Comparison of ENCODE assay signal across 21 cellular contexts in genomic region chr4:37966044-37966443, GRCh38. TPM values are rescaled to one million over a fixed set of nuclear protein-coding genes. Genes with fewer than 3 reads are reported as not detected.
"Had no signal": no experiment of that assay in that cellular context is flagged by ENCODE, and none has a peak within 500 bp of the region (broad histone marks: within the 10 kb centered on the region; RNA-seq: fewer than 3 reads in every experiment).

No MANE protein-coding gene starts in this region.

- H3K9ac ChIP-seq: SK-N-SH had no signal

- H3K9me3 ChIP-seq: SK-N-SH had no signal

- H3K9me2 ChIP-seq: SK-N-SH had no signal

- DNase-seq: IMR-90, Kasumi-1, KG1, MM.1S, NCI-H1092 treated with DMSO at 0.1 percent for 48 hours, NCI-H1436, NCI-H187, NCI-H2029, NCI-H2081 treated with DMSO at 0.1 percent for 48 hours, NCI-H2171, NCI-H226, NCI-H510A, NCI-H524 treated with DMSO at 0.1 percent for 48 hours, NCI-H774, SHP77, SK-N-SH had no signal

- H3K27ac ChIP-seq: RWPE1 had no signal

- ATAC-seq: Panc1 had no signal

- H3K4me2 ChIP-seq: SK-N-SH had no signal

RNA-seq across cellular contexts. Expression of gene PTTG2, which starts 5.8 kb away (rescaled TPM):
- total RNA-seq: HT-29, IMR-90, M059J, SK-MEL-5 had no signal
- polyA plus RNA-seq: IMR-90, SK-N-SH had no signal
